Comparison of ENCODE assay signal across 8 cellular contexts in genomic region chr1:222634180-222635013, GRCh38. TPM values are rescaled to one million over a fixed set of nuclear protein-coding genes. Genes with fewer than 3 reads are reported as not detected.
DNase-seq lines count a peak whose midpoint lies in the region; TF ChIP-seq lines count a peak whose summit lies in the region.

No MANE protein-coding gene starts in this region.

- peak; percentile 89 for TF ChIP-seq CTCF in H9 (conservative IDR thresholded peaks at IDR 0.05)
- peak; percentile 96 for TF ChIP-seq CTCF in MM.1S (IDR thresholded peaks at IDR 0.05; ENCODE audit: low read length)
- peak; percentile 67 to 92 (median 85) for TF ChIP-seq CTCF in prostate gland (IDR thresholded peaks at IDR 0.05)

- no peaks in the 10 kb centered on the region for H3K36me3 ChIP-seq in MM.1S (replicated peaks; ENCODE audit: insufficient read depth, low read length)
- H3K36me3 ChIP-seq in prostate gland, result no peaks in the 10 kb centered on the region

- H3K4me3 Mint-ChIP-seq in H9, result no peak overlapping the region
- no peak overlapping the region for H3K4me3 Mint-ChIP-seq in activated naive CD4-positive, alpha-beta T cell treated with anti-CD3 and anti-CD28 coated beads for 36 hours

- no peaks in the 10 kb centered on the region for H3K27me3 Mint-ChIP-seq in H9 (ENCODE audit: low read depth)
- no peaks in the 10 kb centered on the region for H3K27me3 Mint-ChIP-seq in activated naive CD4-positive, alpha-beta T cell treated with anti-CD3 and anti-CD28 coated beads for 36 hours (ENCODE audit: low read depth)

- WGBS in H9 (ENCODE audit: extremely low coverage, insufficient read length, low lambda C conversion rate), result no CpG with 5 or more reads among the region's 7 CpGs
- WGBS in prostate gland, result 42% methylated on average over 7 of the region's 7 CpGs

- peaks cover 28 to 74% (median 73%) of the 10 kb centered on the region in 3 experiments; a peak in 6 of 7 replicates for H3K36me3 Mint-ChIP-seq in H9 (ENCODE audit: insufficient read depth in 1 of 3, low read depth in 3 of 3)
- peaks cover 35% of the 10 kb centered on the region for H3K36me3 Mint-ChIP-seq in activated naive CD4-positive, alpha-beta T cell treated with anti-CD3 and anti-CD28 coated beads for 36 hours (ENCODE audit: low read depth)

- H2BK12ac ChIP-seq in H9 (ENCODE audit: insufficient read length, low read depth, low read length), result no peak overlapping the region

- no peaks in the 10 kb centered on the region for H3F3A ChIP-seq in MM.1S (ENCODE audit: insufficient read depth, low read length)

- no peaks in the 10 kb centered on the region for H3K4me1 ChIP-seq in H9 (ENCODE audit: insufficient read depth, low read length)
- H3K4me1 ChIP-seq in MM.1S (ENCODE audit: low read length), result no peaks in the 10 kb centered on the region
- no peaks in the 10 kb centered on the region for H3K4me1 ChIP-seq in prostate gland (replicated peaks)

- H3K79me2 ChIP-seq in H9 (ENCODE audit: insufficient read depth, low read length) (no peaks in the 10 kb centered on the region), MM.1S (ENCODE audit: low read length) (no peaks in the 10 kb centered on the region)

- DNase-seq in GM04504 (ENCODE audit: low read depth), result peak; percentile 79
- peak; percentile 31 for DNase-seq in H9
- peak; percentile 94 for DNase-seq in MM.1S
- DNase-seq in RPMI8226, result peak; percentile 91
- DNase-seq in activated naive CD4-positive, alpha-beta T cell treated with anti-CD3 and anti-CD28 coated beads for 36 hours, result peak; percentile 85
- peak; percentile 96 for DNase-seq in glomerular endothelial cell (ENCODE audit: extremely low read depth, low read depth, low spot score)
- peak; percentile 86 for DNase-seq in prostate gland (ENCODE audit: low spot score)
- no peak for DNase-seq in activated effector memory CD4-positive, alpha-beta T cell treated with Interleukin-2 at 50 U/mL for 16 hours

- H4K5ac ChIP-seq in H9 (ENCODE audit: insufficient read length, low read depth, low read length), result no peak overlapping the region

- no peak overlapping the region for H2AK5ac ChIP-seq in H9 (ENCODE audit: insufficient read length, low read length)

- CTCF ChIA-PET in activated naive CD4-positive, alpha-beta T cell treated with anti-CD3 and anti-CD28 coated beads for 36 hours (lab: Charles Lee), result interaction anchor here (0.6 to 3.6 kb wide), 26 partner anchors 9 to 180 kb away, joined by 3 to 36 read pairs (median 4); partner anchors contain the start of gene TAF1A

- no peaks in the 10 kb centered on the region for H3K27me3 ChIP-seq in H9 (ENCODE audit: insufficient read depth, low read length)
- H3K27me3 ChIP-seq in MM.1S (replicated peaks; ENCODE audit: insufficient read depth, low read length), result no peaks in the 10 kb centered on the region
- H3K27me3 ChIP-seq in prostate gland (replicated peaks; ENCODE audit: insufficient read depth), result no peaks in the 10 kb centered on the region

- H3K9ac ChIP-seq in H9 (ENCODE audit: extremely low read depth, insufficient read length, low read length) (no peak overlapping the region), MM.1S (ENCODE audit: low read length) (no peak overlapping the region)

- no peaks in the 10 kb centered on the region for H3K4me1 Mint-ChIP-seq in H9
- H3K4me1 Mint-ChIP-seq in activated naive CD4-positive, alpha-beta T cell treated with anti-CD3 and anti-CD28 coated beads for 36 hours (ENCODE audit: low read depth), result peaks cover 4% of the 10 kb centered on the region

- H4K20me1 ChIP-seq in H9 (ENCODE audit: control insufficient read depth, insufficient read depth, insufficient read length) (no peaks in the 10 kb centered on the region), MM.1S (ENCODE audit: insufficient read depth, low read length) (no peaks in the 10 kb centered on the region)

- no peak overlapping the region for H3K4me2 ChIP-seq in H9 (ENCODE audit: insufficient read depth, insufficient read length, low read length)
- H3K4me2 ChIP-seq in MM.1S (ENCODE audit: low read depth, low read length), result no peak overlapping the region

- no peak overlapping the region for H2AFZ ChIP-seq in H9 (ENCODE audit: low read length)
- H2AFZ ChIP-seq in MM.1S (ENCODE audit: low read length), result no peak overlapping the region

- no peak overlapping the region for H2BK20ac ChIP-seq in H9 (ENCODE audit: low read depth, low read length, poor library complexity, severe bottlenecking)

- no peak overlapping the region for H2BK15ac ChIP-seq in H9 (ENCODE audit: low read depth, low read length)

- H3K4me3 ChIP-seq in MM.1S (ENCODE audit: low read length), result no peak overlapping the region
- H3K4me3 ChIP-seq in prostate gland, result no peak overlapping the region

- no peak overlapping the region for H3K14ac ChIP-seq in H9 (ENCODE audit: insufficient read depth, low read length)

- no peaks in the 10 kb centered on the region for H3K9me3 ChIP-seq in H9 (ENCODE audit: control insufficient read depth, low read depth, low read length)
- H3K9me3 ChIP-seq in MM.1S (replicated peaks; ENCODE audit: insufficient read depth, low read length), result no peaks in the 10 kb centered on the region
- H3K9me3 ChIP-seq in prostate gland, result no peaks in the 10 kb centered on the region

- H4K91ac ChIP-seq in H9 (ENCODE audit: insufficient read length, low read depth, low read length), result no peak overlapping the region

- no peak overlapping the region for H2BK120ac ChIP-seq in H9 (ENCODE audit: low read depth, low read length, poor library complexity, severe bottlenecking)

- no peak overlapping the region for H3T11ph ChIP-seq in H9 (ENCODE audit: low read length)

- no peak overlapping the region for H3K27ac ChIP-seq in H9 (ENCODE audit: insufficient read length, low read depth, low read length)
- H3K27ac ChIP-seq in MM.1S (ENCODE audit: low read length), result no peak overlapping the region
- no peak overlapping the region for H3K27ac ChIP-seq in prostate gland

- no peak overlapping the region for H3K4ac ChIP-seq in H9 (ENCODE audit: low read depth, low read length)

- no peak for TF ChIP-seq POLR2A in prostate gland (IDR thresholded peaks at IDR 0.05)

- no peak overlapping the region for H3K18ac ChIP-seq in H9 (ENCODE audit: insufficient read length, low read depth, low read length)

- H3K9me3 Mint-ChIP-seq in H9, result no peaks in the 10 kb centered on the region
- H3K9me3 Mint-ChIP-seq in activated naive CD4-positive, alpha-beta T cell treated with anti-CD3 and anti-CD28 coated beads for 36 hours, result no peaks in the 10 kb centered on the region

- no peak overlapping the region for H3K23ac ChIP-seq in H9 (ENCODE audit: insufficient read length, low read depth, low read length)

- H3K56ac ChIP-seq in H9 (ENCODE audit: insufficient read length, low read depth, low read length), result no peak overlapping the region

- peaks cover 2% of the 10 kb centered on the region for H3K79me1 ChIP-seq in H9 (ENCODE audit: insufficient read depth, low read depth, low read length, poor library complexity, severe bottlenecking)

- intact Hi-C loops in activated naive CD4-positive, alpha-beta T cell treated with anti-CD3 and anti-CD28 coated beads for 36 hours (cut with micrococcal nuclease), result loop anchor here (1.0 kb wide), 2 partner anchors 45 to 169 kb away; partner anchors contain the start of gene TAF1A
- intact Hi-C loops in prostate gland (cut with DNase I), result loop anchor here (2.0 kb wide), 1 partner anchor 170 kb away; no protein-coding TSS in a partner anchor

- no peak overlapping the region for H4K8ac ChIP-seq in H9 (replicated peaks; ENCODE audit: insufficient read length, low read depth, low read length)

- no peaks in the 10 kb centered on the region for H3K23me2 ChIP-seq in H9 (ENCODE audit: insufficient read length, low read depth, low read length, poor library complexity, severe bottlenecking)

- H3K27ac Mint-ChIP-seq in H9, result no peak overlapping the region
- H3K27ac Mint-ChIP-seq in activated naive CD4-positive, alpha-beta T cell treated with anti-CD3 and anti-CD28 coated beads for 36 hours, result no peak overlapping the region

- H3K9me2 ChIP-seq in MM.1S (replicated peaks; ENCODE audit: insufficient read depth, low read length), result no peaks in the 10 kb centered on the region

- no peak overlapping the region for H2BK5ac ChIP-seq in H9 (ENCODE audit: insufficient read length, low read length)

RNA-seq across cellular contexts. Expression of gene MIA3, which starts 16.5 kb away (rescaled TPM):
- total RNA-seq in H9 (2021), result 55.2 and 55.5 TPM in 2 replicates
- total RNA-seq in activated naive CD4-positive, alpha-beta T cell treated with anti-CD3 and anti-CD28 coated beads for 36 hours, result 10 to 100 TPM; 55.1 to 62.1 TPM
- total RNA-seq in glomerular endothelial cell, result 35.4 and 38.7 TPM in 2 replicates
- total RNA-seq in prostate gland, result 10 to 100 TPM; 64.3 to 74.9 TPM

RNA-seq across cellular contexts. Expression of gene TAF1A, which starts 44.7 kb away (rescaled TPM):
- total RNA-seq in H9 (2021) (14.8 and 15.5 TPM in 2 replicates), glomerular endothelial cell (3.5 and 3.6 TPM in 2 replicates), prostate gland (10 to 100 TPM in 1 of 2 donors, 1 to 10 TPM in 1; 8.5 to 12.6 TPM)
- total RNA-seq in activated naive CD4-positive, alpha-beta T cell treated with anti-CD3 and anti-CD28 coated beads for 36 hours, result 10 to 100 TPM; 19.5 to 20.5 TPM
